Comparison of ENCODE assay signal across 12 cellular contexts in the genomic region with DNA sequence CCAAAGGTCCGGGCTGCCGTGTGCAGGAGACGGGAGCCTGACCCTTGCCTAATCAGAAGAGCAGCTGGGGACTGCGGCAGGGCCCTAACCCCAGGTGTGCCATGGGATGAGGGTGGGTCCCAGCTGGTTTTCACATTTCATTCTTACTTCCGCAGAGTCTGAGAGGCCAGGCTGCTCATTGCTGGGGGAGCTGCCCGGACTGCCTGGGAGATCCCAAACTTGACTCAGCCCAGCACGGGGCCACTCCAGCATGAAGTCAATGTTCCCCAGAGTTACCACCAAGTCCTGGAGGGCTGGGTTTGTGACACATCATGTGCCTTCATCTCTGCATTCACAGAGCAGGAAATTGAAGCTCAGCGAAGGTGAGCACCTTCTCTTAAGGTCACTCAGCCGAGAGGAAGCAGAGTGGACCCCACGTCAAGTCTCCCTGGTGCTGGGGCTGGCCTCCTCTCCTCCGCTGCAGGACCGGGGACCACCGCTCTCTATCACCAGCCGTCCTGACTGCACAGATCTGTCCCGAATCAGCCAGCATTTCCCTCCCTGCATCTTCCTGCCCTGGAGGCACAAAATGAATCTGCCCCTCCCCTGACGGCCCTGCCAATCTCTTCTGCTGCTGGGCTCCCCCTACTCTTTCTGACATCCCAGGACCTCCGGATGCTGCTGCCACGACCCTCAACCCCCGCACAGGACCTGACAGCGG.
"Had no signal": no experiment of that assay in that cellular context is flagged by ENCODE, and none has a peak within 500 bp of the region (broad histone marks: within the 10 kb centered on the region; RNA-seq: fewer than 3 reads in every experiment).

No MANE protein-coding gene starts in this region.

- H3K9me3 ChIP-seq: pancreas had no signal

- ATAC-seq: activated T-cell treated with anti-CD3 and anti-CD28 coated beads, Interleukin-2, amount 50 U/mL, for 72 hours; pancreas had no signal

- H3K4me1 ChIP-seq: ascending aorta, pancreas had no signal

- H3K27me3 ChIP-seq: ascending aorta, dorsolateral prefrontal cortex had no signal

- H3K4me1 Mint-ChIP-seq: activated CD4-positive, alpha-beta T cell treated with anti-CD3 and anti-CD28 coated beads, Interleukin-2, amount 10 ng/mL, durations not matched to agents 24 days and 14 days; stimulated activated memory B cell treated with anti-CD40 and anti-IgM and Interleukin-4, amounts not matched to agents 10 μg/mL and 1 μg/mL and 100 μg/mL, for 72 hours had no signal

- H3K36me3 ChIP-seq: ascending aorta, pancreas had no signal

- H3K4me3 ChIP-seq: ascending aorta, dorsolateral prefrontal cortex, lung, pancreas had no signal

- FAIRE-seq: bronchial epithelial cell, pancreas had no signal

- H3K27ac ChIP-seq: ascending aorta, dorsolateral prefrontal cortex, pancreas had no signal

- H3K27me3 Mint-ChIP-seq: activated CD4-positive, alpha-beta T cell treated with anti-CD3 and anti-CD28 coated beads, Interleukin-2, amount 10 ng/mL, durations not matched to agents 24 days and 14 days had no signal

- DNase-seq: activated CD4-positive, alpha-beta T cell treated with anti-CD3 and anti-CD28 coated beads, Interleukin-2, amount 10 ng/mL, durations not matched to agents 24 days and 14 days; activated CD4-positive, CD25-positive, alpha-beta regulatory T cell; activated CD8-positive, alpha-beta memory T cell treated with anti-CD3 and anti-CD28 coated beads, Interleukin-2, amount 50 U/mL, for 48 hours; activated T-cell treated with anti-CD3 and anti-CD28 coated beads, Interleukin-2, amount 50 U/mL, for 72 hours; erythroblast; midbrain had no signal

- H3K36me3 Mint-ChIP-seq: stimulated activated memory B cell treated with anti-CD40 and anti-IgM and Interleukin-4, amounts not matched to agents 10 μg/mL and 1 μg/mL and 100 μg/mL, for 72 hours had no signal

- H3K27ac Mint-ChIP-seq: activated CD4-positive, alpha-beta T cell treated with anti-CD3 and anti-CD28 coated beads, Interleukin-2, amount 10 ng/mL, durations not matched to agents 24 days and 14 days; activated T-cell treated with anti-CD3 and anti-CD28 coated beads, Interleukin-2, amount 50 U/mL, for 72 hours; stimulated activated memory B cell treated with anti-CD40 and anti-IgM and Interleukin-4, amounts not matched to agents 10 μg/mL and 1 μg/mL and 100 μg/mL, for 72 hours had no signal

- H3K4me3 Mint-ChIP-seq: activated CD4-positive, alpha-beta T cell treated with anti-CD3 and anti-CD28 coated beads, Interleukin-2, amount 10 ng/mL, durations not matched to agents 24 days and 14 days; activated T-cell treated with anti-CD3 and anti-CD28 coated beads, Interleukin-2, amount 50 U/mL, for 72 hours; stimulated activated memory B cell treated with anti-CD40 and anti-IgM and Interleukin-4, amounts not matched to agents 10 μg/mL and 1 μg/mL and 100 μg/mL, for 72 hours had no signal
